Comparison of ENCODE assay signal across 1 cellular context in the genomic region with DNA sequence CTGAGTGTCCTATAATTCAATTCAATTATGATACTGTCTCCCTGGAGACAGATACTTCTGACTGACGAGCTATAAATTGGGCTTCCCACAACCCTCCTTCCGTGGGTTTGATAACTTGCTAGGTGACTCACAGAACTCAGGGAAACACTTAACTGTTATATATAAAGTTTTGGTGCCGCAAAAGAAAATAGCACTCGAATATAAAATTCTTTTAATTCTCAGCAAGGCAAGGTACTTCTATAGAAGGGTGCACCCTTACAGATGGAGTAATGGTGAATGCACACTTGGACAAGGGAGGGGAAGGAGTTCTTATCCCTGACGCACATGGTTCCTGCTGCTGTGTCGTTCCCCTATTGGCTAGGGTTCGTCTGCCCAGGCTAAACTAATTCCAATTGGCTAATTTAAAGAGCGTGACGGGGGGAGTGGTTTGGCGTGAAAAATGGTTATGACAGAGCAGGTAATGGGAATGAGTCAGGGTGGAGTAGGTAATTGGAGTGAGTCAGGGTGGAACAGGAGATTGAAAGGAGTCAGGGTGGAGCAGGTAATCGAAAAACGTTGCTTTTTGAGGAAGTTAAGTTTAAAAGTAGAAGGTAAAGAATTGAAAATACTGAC.
TF ChIP-seq lines count a peak whose summit lies in the region.

No MANE protein-coding gene starts in this region.

TF ChIP-seq in K562, 482 proteins besides CTCF, POLR2A, EP300 and RAD21 (continued from another document and continues in another):
- TF ChIP-seq EWSR1 (IDR thresholded peaks at IDR 0.05; ENCODE audit: borderline replicate concordance, low read depth, partially characterized antibody) (no peak), MYBL2 (IDR thresholded peaks at IDR 0.05; ENCODE audit: low read depth) (peak; percentile 89), MYBL2 (CRISPR knock-in tag; IDR thresholded peaks at IDR 0.05; ENCODE audit: borderline replicate concordance) (no peak), HINFP (tag; conservative IDR thresholded peaks at IDR 0.05; ENCODE audit: low read depth) (no peak), TFE3 (CRISPR knock-in tag; IDR thresholded peaks at IDR 0.05) (no peak), CBX2 (IDR thresholded peaks at IDR 0.05; ENCODE audit: insufficient read depth, low read length, poor library complexity, severe bottlenecking) (no peak), ZNF184 (CRISPR knock-in tag; IDR thresholded peaks at IDR 0.05) (no peak), TRIM24 (IDR thresholded peaks at IDR 0.05) (peak in 1 of 2 experiments; percentile 55; a peak in 1 of 4 replicates), JUN (IDR thresholded peaks at IDR 0.05; ENCODE audit: borderline replicate concordance, low read depth, low read length) (0 out of 2 replicates have a peak, but pooled peaks have one; percentile 14), JUN (CRISPR knock-in tag; IDR thresholded peaks at IDR 0.05; ENCODE audit: borderline replicate concordance) (no peak), CHD2 (IDR thresholded peaks at IDR 0.05; ENCODE audit: low read depth, low read length) (no peak), E2F3 (CRISPR knock-in tag; IDR thresholded peaks at IDR 0.05) (no peak), CXXC5 (CRISPR knock-in tag; IDR thresholded peaks at IDR 0.05) (peak; percentile 66), DPF2 (IDR thresholded peaks at IDR 0.05) (0 out of 2 replicates have a peak, but pooled peaks have one; percentile 46), PBX2 (CRISPR knock-in tag; IDR thresholded peaks at IDR 0.05; ENCODE audit: low read depth) (no peak), PBX2 (tag; conservative IDR thresholded peaks at IDR 0.05; ENCODE audit: low read depth) (peak; percentile 62), ZBTB11 (CRISPR knock-in tag; IDR thresholded peaks at IDR 0.05) (no peak), SRSF7 (optimal IDR thresholded peaks at IDR 0.05; ENCODE audit: low read depth, low read length) (no peak), NCOA4 (IDR thresholded peaks at IDR 0.05; ENCODE audit: partially characterized antibody) (no peak), ATF1 (CRISPR knock-in tag; IDR thresholded peaks at IDR 0.05) (no peak), ATF1 (tag; IDR thresholded peaks at IDR 0.05) (peak; percentile 80), EHMT2 (IDR thresholded peaks at IDR 0.05) (0 out of 2 replicates have a peak, but pooled peaks have one; percentile 30), CC2D1A (IDR thresholded peaks at IDR 0.05) (peak; percentile 64; the same call in 1 of the 2 replicates), EP400 (IDR thresholded peaks at IDR 0.05) (peak; percentile 52; the same call in 1 of the 2 replicates), SMARCA4 (IDR thresholded peaks at IDR 0.05) (peak; percentile 40; the same call in 1 of the 2 replicates), RFX5 (IDR thresholded peaks at IDR 0.05; ENCODE audit: low read depth, low read length) (peak; percentile 86), USF1 (CRISPR knock-in tag; IDR thresholded peaks at IDR 0.05) (0 out of 2 replicates have a peak, but pooled peaks have one; percentile 35), RB1 (IDR thresholded peaks at IDR 0.05; ENCODE audit: low read depth) (no peak), MEIS2 (IDR thresholded peaks at IDR 0.05; ENCODE audit: partially characterized antibody) (peak; percentile 76), ASH1L (IDR thresholded peaks at IDR 0.05; ENCODE audit: borderline replicate concordance, low read depth, partially characterized antibody) (peak; percentile 29), OTX1 (CRISPR knock-in tag; IDR thresholded peaks at IDR 0.05) (peak; percentile 47; the same call in 1 of the 2 replicates), ZNF253 (CRISPR knock-in tag; conservative IDR thresholded peaks at IDR 0.05) (no peak), SMARCB1 (IDR thresholded peaks at IDR 0.05; ENCODE audit: insufficient read length, low read depth) (no peak), FOXM1 (IDR thresholded peaks at IDR 0.05; ENCODE audit: low read depth) (peak; percentile 73; the same call in 1 of the 2 replicates), FOXM1 (CRISPR knock-in tag; IDR thresholded peaks at IDR 0.05; ENCODE audit: low read depth) (no peak), CBX1 (IDR thresholded peaks at IDR 0.05; ENCODE audit: low read depth) (no peak)
- TF ChIP-seq, protein P1, sequence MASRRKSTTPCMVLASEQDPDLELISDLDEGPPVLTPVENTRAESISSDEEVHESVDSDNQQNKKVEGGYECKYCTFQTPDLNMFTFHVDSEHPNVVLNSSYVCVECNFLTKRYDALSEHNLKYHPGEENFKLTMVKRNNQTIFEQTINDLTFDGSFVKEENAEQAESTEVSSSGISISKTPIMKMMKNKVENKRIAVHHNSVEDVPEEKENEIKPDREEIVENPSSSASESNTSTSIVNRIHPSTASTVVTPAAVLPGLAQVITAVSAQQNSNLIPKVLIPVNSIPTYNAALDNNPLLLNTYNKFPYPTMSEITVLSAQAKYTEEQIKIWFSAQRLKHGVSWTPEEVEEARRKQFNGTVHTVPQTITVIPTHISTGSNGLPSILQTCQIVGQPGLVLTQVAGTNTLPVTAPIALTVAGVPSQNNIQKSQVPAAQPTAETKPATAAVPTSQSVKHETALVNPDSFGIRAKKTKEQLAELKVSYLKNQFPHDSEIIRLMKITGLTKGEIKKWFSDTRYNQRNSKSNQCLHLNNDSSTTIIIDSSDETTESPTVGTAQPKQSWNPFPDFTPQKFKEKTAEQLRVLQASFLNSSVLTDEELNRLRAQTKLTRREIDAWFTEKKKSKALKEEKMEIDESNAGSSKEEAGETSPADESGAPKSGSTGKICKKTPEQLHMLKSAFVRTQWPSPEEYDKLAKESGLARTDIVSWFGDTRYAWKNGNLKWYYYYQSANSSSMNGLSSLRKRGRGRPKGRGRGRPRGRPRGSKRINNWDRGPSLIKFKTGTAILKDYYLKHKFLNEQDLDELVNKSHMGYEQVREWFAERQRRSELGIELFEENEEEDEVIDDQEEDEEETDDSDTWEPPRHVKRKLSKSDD (conservative IDR thresholded peaks at IDR 0.05; ENCODE audit: low read length), result no peak
- TF ChIP-seq, protein P2, sequence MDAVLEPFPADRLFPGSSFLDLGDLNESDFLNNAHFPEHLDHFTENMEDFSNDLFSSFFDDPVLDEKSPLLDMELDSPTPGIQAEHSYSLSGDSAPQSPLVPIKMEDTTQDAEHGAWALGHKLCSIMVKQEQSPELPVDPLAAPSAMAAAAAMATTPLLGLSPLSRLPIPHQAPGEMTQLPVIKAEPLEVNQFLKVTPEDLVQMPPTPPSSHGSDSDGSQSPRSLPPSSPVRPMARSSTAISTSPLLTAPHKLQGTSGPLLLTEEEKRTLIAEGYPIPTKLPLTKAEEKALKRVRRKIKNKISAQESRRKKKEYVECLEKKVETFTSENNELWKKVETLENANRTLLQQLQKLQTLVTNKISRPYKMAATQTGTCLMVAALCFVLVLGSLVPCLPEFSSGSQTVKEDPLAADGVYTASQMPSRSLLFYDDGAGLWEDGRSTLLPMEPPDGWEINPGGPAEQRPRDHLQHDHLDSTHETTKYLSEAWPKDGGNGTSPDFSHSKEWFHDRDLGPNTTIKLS (IDR thresholded peaks at IDR 0.05; ENCODE audit: borderline replicate concordance, low read depth), result peak; percentile 56; the same call in 1 of the 2 replicates
- TF ChIP-seq, protein P3, sequence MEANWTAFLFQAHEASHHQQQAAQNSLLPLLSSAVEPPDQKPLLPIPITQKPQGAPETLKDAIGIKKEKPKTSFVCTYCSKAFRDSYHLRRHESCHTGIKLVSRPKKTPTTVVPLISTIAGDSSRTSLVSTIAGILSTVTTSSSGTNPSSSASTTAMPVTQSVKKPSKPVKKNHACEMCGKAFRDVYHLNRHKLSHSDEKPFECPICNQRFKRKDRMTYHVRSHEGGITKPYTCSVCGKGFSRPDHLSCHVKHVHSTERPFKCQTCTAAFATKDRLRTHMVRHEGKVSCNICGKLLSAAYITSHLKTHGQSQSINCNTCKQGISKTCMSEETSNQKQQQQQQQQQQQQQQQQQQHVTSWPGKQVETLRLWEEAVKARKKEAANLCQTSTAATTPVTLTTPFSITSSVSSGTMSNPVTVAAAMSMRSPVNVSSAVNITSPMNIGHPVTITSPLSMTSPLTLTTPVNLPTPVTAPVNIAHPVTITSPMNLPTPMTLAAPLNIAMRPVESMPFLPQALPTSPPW (CRISPR knock-in tag; IDR thresholded peaks at IDR 0.05), result peak; percentile 54
- TF ChIP-seq, protein P4, sequence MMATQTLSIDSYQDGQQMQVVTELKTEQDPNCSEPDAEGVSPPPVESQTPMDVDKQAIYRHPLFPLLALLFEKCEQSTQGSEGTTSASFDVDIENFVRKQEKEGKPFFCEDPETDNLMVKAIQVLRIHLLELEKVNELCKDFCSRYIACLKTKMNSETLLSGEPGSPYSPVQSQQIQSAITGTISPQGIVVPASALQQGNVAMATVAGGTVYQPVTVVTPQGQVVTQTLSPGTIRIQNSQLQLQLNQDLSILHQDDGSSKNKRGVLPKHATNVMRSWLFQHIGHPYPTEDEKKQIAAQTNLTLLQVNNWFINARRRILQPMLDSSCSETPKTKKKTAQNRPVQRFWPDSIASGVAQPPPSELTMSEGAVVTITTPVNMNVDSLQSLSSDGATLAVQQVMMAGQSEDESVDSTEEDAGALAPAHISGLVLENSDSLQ (IDR thresholded peaks at IDR 0.05), result peak; percentile 93
- TF ChIP-seq, protein P5, sequence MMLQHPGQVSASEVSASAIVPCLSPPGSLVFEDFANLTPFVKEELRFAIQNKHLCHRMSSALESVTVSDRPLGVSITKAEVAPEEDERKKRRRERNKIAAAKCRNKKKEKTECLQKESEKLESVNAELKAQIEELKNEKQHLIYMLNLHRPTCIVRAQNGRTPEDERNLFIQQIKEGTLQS (IDR thresholded peaks at IDR 0.05), result peak; percentile 74
- TF ChIP-seq, protein P5 (CRISPR knock-in tag; conservative IDR thresholded peaks at IDR 0.05), result no peak
